In genomic region chr6:127971945-127972391, GRCh38 we compare ENCODE assay signal across 7 cellular contexts.
A peak's percentile ranks its signal among the peaks of the same experiment; 100 is the strongest.
DNase-seq lines count a peak whose midpoint lies in the region; ATAC-seq lines count a peak whose summit lies in the region.

No MANE protein-coding gene starts in this region.

- peak overlapping the region; percentile 71 for H3K4me3 Mint-ChIP-seq in activated CD4-positive, alpha-beta T cell treated with anti-CD3 and anti-CD28 coated beads, Interleukin-2, amount 10 ng/mL, durations not matched to agents 7 days and 5 days

- H3K4me1 Mint-ChIP-seq in activated CD4-positive, alpha-beta T cell treated with anti-CD3 and anti-CD28 coated beads, Interleukin-2, amount 10 ng/mL, durations not matched to agents 7 days and 5 days: peaks cover 65% of the 10 kb centered on the region

- no peak for ATAC-seq in HG02763 (IDR thresholded peaks at IDR 0.05; ENCODE audit: unreplicated experiment)

- peak overlapping the region; percentile 80 for H3K27ac ChIP-seq in epithelial cell of prostate

- H3K9me3 Mint-ChIP-seq in activated CD4-positive, alpha-beta T cell treated with anti-CD3 and anti-CD28 coated beads, Interleukin-2, amount 10 ng/mL, durations not matched to agents 7 days and 5 days: peaks cover 37% of the 10 kb centered on the region

- CTCF ChIA-PET in activated CD4-positive, alpha-beta T cell treated with anti-CD3 and anti-CD28 coated beads, Interleukin-2, amount 10 ng/mL, durations not matched to agents 7 days and 5 days (lab: Charles Lee): no interaction called here

- POLR2A ChIA-PET in activated CD4-positive, alpha-beta T cell treated with anti-CD3 and anti-CD28 coated beads, Interleukin-2, amount 10 ng/mL, durations not matched to agents 7 days and 5 days (lab: Charles Lee): interaction anchor here (0.6 to 0.8 kb wide), 3 partner anchors 65 to 75 kb away, joined by 3 to 4 read pairs (median 3); partner anchors contain the start of gene THEMIS

- H3K27ac Mint-ChIP-seq in activated CD4-positive, alpha-beta T cell treated with anti-CD3 and anti-CD28 coated beads, Interleukin-2, amount 10 ng/mL, durations not matched to agents 7 days and 5 days: peak overlapping the region; percentile 97

- DNase-seq in HS-5 (ENCODE audit: low read depth) (peak; percentile 75), epithelial cell of prostate (ENCODE audit: low read depth, low spot score) (peak; percentile 49), AML-193 (lab: John Stamatoyannopoulos, UW) (no peak)
- DNase-seq in activated CD4-positive, alpha-beta T cell treated with anti-CD3 and anti-CD28 coated beads, Interleukin-2, amount 10 ng/mL, durations not matched to agents 7 days and 5 days: peak; percentile 76
- DNase-seq in stimulated activated naive CD4-positive, alpha-beta T cell (lab: John Stamatoyannopoulos, UW): peak; percentile 16 to 86 (median 59)
- no peak for DNase-seq in NK-92 treated with Interleukin-12 subunit alpha and Interleukin-12 subunit beta, amount 100 ng/mL, for 24 hours (lab: John Stamatoyannopoulos, UW)

- H3K36me3 Mint-ChIP-seq in activated CD4-positive, alpha-beta T cell treated with anti-CD3 and anti-CD28 coated beads, Interleukin-2, amount 10 ng/mL, durations not matched to agents 7 days and 5 days (ENCODE audit: low read depth): peaks cover 42% of the 10 kb centered on the region

- no peaks in the 10 kb centered on the region for H3K27me3 Mint-ChIP-seq in activated CD4-positive, alpha-beta T cell treated with anti-CD3 and anti-CD28 coated beads, Interleukin-2, amount 10 ng/mL, durations not matched to agents 7 days and 5 days

Comparison
In these comparisons a context has a peak if more than half of its experiments do, and no peak if none do; other contexts are left out.
1. DNase-seq: peak in HS-5 (single experiment), activated CD4-positive, alpha-beta T cell treated with anti-CD3 and anti-CD28 coated beads, Interleukin-2, amount 10 ng/mL, durations not matched to agents 7 days and 5 days (single experiment), epithelial cell of prostate (single experiment) and stimulated activated naive CD4-positive, alpha-beta T cell (6 of 6); none in AML-193 (0 of 2) and NK-92 treated with Interleukin-12 subunit alpha and Interleukin-12 subunit beta, amount 100 ng/mL, for 24 hours (single experiment).